ENCODE assay signal across 1 cellular context in the genomic region with DNA sequence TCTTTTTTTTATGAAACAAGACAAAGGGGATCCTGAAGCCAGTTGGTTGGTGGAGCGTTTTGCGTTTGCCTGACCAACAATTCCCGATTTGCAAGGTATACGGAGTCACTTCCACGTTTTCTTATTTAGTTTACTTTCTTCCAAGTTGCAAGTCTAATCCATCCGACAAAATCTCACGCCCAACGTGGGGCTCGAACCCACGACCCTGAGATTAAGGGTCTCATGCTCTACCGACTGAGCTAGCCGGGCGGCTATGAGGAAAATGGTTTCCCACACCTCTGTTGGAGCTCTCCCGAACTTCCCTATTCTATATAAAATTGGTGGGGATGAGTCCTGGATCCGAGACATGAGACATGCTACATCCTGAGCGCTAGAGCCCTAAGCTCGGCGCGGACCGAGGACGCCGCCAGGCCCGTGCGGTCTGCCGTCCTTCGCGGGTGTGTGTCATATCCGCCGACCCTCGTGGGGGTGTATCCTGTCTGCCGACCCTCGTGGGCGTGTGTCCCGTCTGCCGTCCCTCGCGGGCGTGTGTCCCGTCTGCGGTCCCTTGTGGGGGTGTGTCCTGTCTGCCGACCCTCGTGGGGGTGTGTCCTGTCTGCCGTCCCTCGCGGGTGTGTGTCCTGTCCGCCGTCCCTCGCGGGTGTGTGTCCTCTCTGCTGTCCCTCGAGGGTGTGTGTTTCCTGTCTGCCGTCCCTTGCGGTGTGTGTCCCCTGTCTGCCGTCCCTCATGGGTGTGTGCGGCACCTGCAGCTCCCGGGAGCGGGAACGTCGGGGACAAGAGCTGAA.
TF ChIP-seq lines count a peak whose summit lies in the region.

No MANE protein-coding gene starts in this region.

TF ChIP-seq in HEK293, 187 proteins besides CTCF, POLR2A, EP300 and RAD21 (continued from another document):
- TF ChIP-seq, protein P1, sequence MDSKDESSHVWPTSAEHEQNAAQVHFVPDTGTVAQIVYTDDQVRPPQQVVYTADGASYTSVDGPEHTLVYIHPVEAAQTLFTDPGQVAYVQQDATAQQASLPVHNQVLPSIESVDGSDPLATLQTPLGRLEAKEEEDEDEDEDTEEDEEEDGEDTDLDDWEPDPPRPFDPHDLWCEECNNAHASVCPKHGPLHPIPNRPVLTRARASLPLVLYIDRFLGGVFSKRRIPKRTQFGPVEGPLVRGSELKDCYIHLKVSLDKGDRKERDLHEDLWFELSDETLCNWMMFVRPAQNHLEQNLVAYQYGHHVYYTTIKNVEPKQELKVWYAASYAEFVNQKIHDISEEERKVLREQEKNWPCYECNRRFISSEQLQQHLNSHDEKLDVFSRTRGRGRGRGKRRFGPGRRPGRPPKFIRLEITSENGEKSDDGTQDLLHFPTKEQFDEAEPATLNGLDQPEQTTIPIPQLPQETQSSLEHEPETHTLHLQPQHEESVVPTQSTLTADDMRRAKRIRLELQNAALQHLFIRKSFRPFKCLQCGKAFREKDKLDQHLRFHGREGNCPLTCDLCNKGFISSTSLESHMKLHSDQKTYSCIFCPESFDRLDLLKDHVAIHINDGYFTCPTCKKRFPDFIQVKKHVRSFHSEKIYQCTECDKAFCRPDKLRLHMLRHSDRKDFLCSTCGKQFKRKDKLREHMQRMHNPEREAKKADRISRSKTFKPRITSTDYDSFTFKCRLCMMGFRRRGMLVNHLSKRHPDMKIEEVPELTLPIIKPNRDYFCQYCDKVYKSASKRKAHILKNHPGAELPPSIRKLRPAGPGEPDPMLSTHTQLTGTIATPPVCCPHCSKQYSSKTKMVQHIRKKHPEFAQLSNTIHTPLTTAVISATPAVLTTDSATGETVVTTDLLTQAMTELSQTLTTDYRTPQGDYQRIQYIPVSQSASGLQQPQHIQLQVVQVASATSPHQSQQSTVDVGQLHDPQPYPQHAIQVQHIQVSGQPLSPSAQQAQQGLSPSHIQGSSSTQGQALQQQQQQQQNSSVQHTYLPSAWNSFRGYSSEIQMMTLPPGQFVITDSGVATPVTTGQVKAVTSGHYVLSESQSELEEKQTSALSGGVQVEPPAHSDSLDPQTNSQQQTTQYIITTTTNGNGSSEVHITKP (tag by site-specific recombination; IDR thresholded peaks at IDR 0.05): peak; percentile 69; the same call in 1 of the 2 replicates
- TF ChIP-seq, protein P2, sequence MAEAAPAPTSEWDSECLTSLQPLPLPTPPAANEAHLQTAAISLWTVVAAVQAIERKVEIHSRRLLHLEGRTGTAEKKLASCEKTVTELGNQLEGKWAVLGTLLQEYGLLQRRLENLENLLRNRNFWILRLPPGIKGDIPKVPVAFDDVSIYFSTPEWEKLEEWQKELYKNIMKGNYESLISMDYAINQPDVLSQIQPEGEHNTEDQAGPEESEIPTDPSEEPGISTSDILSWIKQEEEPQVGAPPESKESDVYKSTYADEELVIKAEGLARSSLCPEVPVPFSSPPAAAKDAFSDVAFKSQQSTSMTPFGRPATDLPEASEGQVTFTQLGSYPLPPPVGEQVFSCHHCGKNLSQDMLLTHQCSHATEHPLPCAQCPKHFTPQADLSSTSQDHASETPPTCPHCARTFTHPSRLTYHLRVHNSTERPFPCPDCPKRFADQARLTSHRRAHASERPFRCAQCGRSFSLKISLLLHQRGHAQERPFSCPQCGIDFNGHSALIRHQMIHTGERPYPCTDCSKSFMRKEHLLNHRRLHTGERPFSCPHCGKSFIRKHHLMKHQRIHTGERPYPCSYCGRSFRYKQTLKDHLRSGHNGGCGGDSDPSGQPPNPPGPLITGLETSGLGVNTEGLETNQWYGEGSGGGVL (tag by site-specific recombination; IDR thresholded peaks at IDR 0.05): 0 out of 2 replicates have a peak, but pooled peaks have one; percentile 17
- TF ChIP-seq ZBTB17 (tag by site-specific recombination; IDR thresholded peaks at IDR 0.05): peak; percentile 69
- TF ChIP-seq TRIM28 (IDR thresholded peaks at IDR 0.05; ENCODE audit: borderline replicate concordance, low read length): 0 out of 2 replicates have a peak, but pooled peaks have one; percentile 23
- TF ChIP-seq RBAK (tag by site-specific recombination; IDR thresholded peaks at IDR 0.05): no peak
- TF ChIP-seq SP7 (tag by site-specific recombination; IDR thresholded peaks at IDR 0.05): peak; percentile 53
- 0 out of 2 replicates have a peak, but pooled peaks have one; percentile 40 for TF ChIP-seq ZNF76 (tag by site-specific recombination; IDR thresholded peaks at IDR 0.05; ENCODE audit: borderline replicate concordance, low read depth)
- no peak for TF ChIP-seq AEBP2 (tag by site-specific recombination; IDR thresholded peaks at IDR 0.05; ENCODE audit: borderline replicate concordance)
- TF ChIP-seq KLF16 (tag by site-specific recombination; IDR thresholded peaks at IDR 0.05): peak; percentile 37; the same call in 1 of the 2 replicates
- TF ChIP-seq HOXA7 (CRISPR knock-in tag; IDR thresholded peaks at IDR 0.05; ENCODE audit: borderline replicate concordance): no peak
- TF ChIP-seq ZNF654 (tag by site-specific recombination; IDR thresholded peaks at IDR 0.05; ENCODE audit: low read depth): no peak
- TF ChIP-seq ZNF843 (tag by site-specific recombination; IDR thresholded peaks at IDR 0.05): 0 out of 2 replicates have a peak, but pooled peaks have one; percentile 33
- peak; percentile 94; the same call in 1 of the 2 replicates for TF ChIP-seq MZF1 (tag by site-specific recombination; IDR thresholded peaks at IDR 0.05; ENCODE audit: borderline replicate concordance)
- TF ChIP-seq ZSCAN30 (tag by site-specific recombination; IDR thresholded peaks at IDR 0.05): peak; percentile 78
- TF ChIP-seq ZNF449 (tag by site-specific recombination; IDR thresholded peaks at IDR 0.05): peak; percentile 45; the same call in 1 of the 2 replicates
- TF ChIP-seq ZNF791 (tag by site-specific recombination; IDR thresholded peaks at IDR 0.05): no peak
- 0 out of 2 replicates have a peak, but pooled peaks have one; percentile 66 for TF ChIP-seq PRDM2 (tag by site-specific recombination; IDR thresholded peaks at IDR 0.05; ENCODE audit: borderline replicate concordance)
- TF ChIP-seq, protein P3, sequence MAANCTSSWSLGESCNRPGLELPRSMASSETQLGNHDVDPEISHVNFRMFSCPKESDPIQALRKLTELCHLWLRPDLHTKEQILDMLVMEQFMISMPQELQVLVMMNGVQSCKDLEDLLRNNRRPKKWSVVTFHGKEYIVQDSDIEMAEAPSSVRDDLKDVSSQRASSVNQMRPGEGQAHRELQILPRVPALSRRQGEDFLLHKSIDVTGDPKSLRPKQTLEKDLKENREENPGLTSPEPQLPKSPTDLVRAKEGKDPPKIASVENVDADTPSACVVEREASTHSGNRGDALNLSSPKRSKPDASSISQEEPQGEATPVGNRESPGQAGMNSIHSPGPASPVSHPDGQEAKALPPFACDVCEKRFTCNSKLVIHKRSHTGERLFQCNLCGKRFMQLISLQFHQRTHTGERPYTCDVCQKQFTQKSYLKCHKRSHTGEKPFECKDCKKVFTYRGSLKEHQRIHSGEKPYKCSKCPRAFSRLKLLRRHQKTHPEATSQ (tag by site-specific recombination; IDR thresholded peaks at IDR 0.05): 0 out of 2 replicates have a peak, but pooled peaks have one; percentile 15
- TF ChIP-seq, protein P4, sequence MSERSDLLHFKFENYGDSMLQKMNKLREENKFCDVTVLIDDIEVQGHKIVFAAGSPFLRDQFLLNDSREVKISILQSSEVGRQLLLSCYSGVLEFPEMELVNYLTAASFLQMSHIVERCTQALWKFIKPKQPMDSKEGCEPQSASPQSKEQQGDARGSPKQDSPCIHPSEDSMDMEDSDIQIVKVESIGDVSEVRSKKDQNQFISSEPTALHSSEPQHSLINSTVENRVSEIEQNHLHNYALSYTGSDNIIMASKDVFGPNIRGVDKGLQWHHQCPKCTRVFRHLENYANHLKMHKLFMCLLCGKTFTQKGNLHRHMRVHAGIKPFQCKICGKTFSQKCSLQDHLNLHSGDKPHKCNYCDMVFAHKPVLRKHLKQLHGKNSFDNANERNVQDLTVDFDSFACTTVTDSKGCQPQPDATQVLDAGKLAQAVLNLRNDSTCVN (tag by site-specific recombination; optimal IDR thresholded peaks at IDR 0.05): peak; percentile 52
- TF ChIP-seq ZNF202 (tag by site-specific recombination; IDR thresholded peaks at IDR 0.05; ENCODE audit: borderline replicate concordance): no peak
- peak; percentile 85 for TF ChIP-seq ZNF24 (tag by site-specific recombination; IDR thresholded peaks at IDR 0.05)
- TF ChIP-seq ZEB2 (tag by site-specific recombination; IDR thresholded peaks at IDR 0.05): peak; percentile 93
- peak; percentile 31 for TF ChIP-seq ZNF394 (tag by site-specific recombination; IDR thresholded peaks at IDR 0.05; ENCODE audit: borderline replicate concordance)
- TF ChIP-seq KLF8 (tag by site-specific recombination; IDR thresholded peaks at IDR 0.05): peak; percentile 70
- peak; percentile 74; the same call in 1 of the 2 replicates for TF ChIP-seq ZBTB44 (tag by site-specific recombination; IDR thresholded peaks at IDR 0.05)
- TF ChIP-seq ZFP69B (tag by site-specific recombination; IDR thresholded peaks at IDR 0.05): no peak; the same call in 1 of the 2 replicates
- no peak; the same call in 1 of the 2 replicates for TF ChIP-seq INSM2 (tag by site-specific recombination; IDR thresholded peaks at IDR 0.05)
- no peak for TF ChIP-seq ZNF701 (tag by site-specific recombination; IDR thresholded peaks at IDR 0.05)
